ENCODE assay signal across 2 cellular contexts in the genomic region with DNA sequence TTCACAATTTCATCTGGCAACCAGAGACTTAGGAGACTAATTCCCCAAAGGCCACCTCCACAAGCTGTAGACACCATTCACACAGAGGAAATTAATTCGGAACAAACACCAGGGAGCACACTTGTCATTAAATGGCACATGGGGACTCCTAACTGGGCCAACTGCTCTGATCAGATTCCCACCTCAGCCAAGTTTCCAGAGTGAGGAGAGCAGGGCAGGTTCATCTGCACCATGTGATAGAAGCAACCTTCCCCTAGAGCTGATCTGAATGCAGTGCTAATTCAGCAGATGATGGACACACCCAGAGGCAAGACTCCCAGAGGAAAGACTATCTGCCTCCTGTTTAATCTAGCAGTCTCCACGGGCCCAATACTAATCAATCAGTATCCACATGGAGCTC.
TF ChIP-seq lines count a peak whose summit lies in the region.

No MANE protein-coding gene starts in this region.

TF ChIP-seq in endothelial cell of umbilical vein, 7 proteins besides CTCF, POLR2A, EP300 and RAD21 (continued from another document):
- TF ChIP-seq POLR2AphosphoS5 (IDR thresholded peaks at IDR 0.05; ENCODE audit: insufficient read depth, low read depth, low read length) (no peak), JUN (IDR thresholded peaks at IDR 0.05; ENCODE audit: borderline replicate concordance, insufficient read depth, insufficient read length, low read depth) (no peak)
TF ChIP-seq in endothelial cell of umbilical vein: peak in this region for 0.

TF ChIP-seq in GM23338, 12 proteins besides CTCF, POLR2A, EP300 and RAD21 (continued from another document):
- TF ChIP-seq, protein P1, sequence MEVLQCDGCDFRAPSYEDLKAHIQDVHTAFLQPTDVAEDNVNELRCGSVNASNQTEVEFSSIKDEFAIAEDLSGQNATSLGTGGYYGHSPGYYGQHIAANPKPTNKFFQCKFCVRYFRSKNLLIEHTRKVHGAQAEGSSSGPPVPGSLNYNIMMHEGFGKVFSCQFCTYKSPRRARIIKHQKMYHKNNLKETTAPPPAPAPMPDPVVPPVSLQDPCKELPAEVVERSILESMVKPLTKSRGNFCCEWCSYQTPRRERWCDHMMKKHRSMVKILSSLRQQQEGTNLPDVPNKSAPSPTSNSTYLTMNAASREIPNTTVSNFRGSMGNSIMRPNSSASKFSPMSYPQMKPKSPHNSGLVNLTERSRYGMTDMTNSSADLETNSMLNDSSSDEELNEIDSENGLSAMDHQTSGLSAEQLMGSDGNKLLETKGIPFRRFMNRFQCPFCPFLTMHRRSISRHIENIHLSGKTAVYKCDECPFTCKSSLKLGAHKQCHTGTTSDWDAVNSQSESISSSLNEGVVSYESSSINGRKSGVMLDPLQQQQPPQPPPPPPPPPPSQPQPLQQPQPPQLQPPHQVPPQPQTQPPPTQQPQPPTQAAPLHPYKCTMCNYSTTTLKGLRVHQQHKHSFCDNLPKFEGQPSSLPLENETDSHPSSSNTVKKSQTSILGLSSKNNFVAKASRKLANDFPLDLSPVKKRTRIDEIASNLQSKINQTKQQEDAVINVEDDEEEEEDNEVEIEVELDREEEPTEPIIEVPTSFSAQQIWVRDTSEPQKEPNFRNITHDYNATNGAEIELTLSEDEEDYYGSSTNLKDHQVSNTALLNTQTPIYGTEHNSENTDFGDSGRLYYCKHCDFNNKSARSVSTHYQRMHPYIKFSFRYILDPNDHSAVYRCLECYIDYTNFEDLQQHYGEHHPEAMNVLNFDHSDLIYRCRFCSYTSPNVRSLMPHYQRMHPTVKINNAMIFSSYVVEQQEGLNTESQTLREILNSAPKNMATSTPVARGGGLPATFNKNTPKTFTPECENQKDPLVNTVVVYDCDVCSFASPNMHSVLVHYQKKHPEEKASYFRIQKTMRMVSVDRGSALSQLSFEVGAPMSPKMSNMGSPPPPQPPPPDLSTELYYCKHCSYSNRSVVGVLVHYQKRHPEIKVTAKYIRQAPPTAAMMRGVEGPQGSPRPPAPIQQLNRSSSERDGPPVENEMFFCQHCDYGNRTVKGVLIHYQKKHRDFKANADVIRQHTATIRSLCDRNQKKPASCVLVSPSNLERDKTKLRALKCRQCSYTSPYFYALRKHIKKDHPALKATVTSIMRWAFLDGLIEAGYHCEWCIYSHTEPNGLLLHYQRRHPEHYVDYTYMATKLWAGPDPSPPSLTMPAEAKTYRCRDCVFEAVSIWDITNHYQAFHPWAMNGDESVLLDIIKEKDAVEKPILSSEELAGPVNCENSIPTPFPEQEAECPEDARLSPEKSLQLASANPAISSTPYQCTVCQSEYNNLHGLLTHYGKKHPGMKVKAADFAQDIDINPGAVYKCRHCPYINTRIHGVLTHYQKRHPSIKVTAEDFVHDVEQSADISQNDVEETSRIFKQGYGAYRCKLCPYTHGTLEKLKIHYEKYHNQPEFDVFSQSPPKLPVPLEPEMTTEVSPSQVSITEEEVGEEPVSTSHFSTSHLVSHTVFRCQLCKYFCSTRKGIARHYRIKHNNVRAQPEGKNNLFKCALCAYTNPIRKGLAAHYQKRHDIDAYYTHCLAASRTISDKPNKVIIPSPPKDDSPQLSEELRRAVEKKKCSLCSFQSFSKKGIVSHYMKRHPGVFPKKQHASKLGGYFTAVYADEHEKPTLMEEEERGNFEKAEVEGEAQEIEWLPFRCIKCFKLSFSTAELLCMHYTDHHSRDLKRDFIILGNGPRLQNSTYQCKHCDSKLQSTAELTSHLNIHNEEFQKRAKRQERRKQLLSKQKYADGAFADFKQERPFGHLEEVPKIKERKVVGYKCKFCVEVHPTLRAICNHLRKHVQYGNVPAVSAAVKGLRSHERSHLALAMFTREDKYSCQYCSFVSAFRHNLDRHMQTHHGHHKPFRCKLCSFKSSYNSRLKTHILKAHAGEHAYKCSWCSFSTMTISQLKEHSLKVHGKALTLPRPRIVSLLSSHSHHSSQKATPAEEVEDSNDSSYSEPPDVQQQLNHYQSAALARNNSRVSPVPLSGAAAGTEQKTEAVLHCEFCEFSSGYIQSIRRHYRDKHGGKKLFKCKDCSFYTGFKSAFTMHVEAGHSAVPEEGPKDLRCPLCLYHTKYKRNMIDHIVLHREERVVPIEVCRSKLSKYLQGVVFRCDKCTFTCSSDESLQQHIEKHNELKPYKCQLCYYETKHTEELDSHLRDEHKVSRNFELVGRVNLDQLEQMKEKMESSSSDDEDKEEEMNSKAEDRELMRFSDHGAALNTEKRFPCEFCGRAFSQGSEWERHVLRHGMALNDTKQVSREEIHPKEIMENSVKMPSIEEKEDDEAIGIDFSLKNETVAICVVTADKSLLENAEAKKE (CRISPR knock-in tag; IDR thresholded peaks at IDR 0.05): no peak
- TF ChIP-seq, protein P2, sequence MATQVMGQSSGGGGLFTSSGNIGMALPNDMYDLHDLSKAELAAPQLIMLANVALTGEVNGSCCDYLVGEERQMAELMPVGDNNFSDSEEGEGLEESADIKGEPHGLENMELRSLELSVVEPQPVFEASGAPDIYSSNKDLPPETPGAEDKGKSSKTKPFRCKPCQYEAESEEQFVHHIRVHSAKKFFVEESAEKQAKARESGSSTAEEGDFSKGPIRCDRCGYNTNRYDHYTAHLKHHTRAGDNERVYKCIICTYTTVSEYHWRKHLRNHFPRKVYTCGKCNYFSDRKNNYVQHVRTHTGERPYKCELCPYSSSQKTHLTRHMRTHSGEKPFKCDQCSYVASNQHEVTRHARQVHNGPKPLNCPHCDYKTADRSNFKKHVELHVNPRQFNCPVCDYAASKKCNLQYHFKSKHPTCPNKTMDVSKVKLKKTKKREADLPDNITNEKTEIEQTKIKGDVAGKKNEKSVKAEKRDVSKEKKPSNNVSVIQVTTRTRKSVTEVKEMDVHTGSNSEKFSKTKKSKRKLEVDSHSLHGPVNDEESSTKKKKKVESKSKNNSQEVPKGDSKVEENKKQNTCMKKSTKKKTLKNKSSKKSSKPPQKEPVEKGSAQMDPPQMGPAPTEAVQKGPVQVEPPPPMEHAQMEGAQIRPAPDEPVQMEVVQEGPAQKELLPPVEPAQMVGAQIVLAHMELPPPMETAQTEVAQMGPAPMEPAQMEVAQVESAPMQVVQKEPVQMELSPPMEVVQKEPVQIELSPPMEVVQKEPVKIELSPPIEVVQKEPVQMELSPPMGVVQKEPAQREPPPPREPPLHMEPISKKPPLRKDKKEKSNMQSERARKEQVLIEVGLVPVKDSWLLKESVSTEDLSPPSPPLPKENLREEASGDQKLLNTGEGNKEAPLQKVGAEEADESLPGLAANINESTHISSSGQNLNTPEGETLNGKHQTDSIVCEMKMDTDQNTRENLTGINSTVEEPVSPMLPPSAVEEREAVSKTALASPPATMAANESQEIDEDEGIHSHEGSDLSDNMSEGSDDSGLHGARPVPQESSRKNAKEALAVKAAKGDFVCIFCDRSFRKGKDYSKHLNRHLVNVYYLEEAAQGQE (IDR thresholded peaks at IDR 0.05; ENCODE audit: unreplicated experiment): no peak
- TF ChIP-seq, protein P3, sequence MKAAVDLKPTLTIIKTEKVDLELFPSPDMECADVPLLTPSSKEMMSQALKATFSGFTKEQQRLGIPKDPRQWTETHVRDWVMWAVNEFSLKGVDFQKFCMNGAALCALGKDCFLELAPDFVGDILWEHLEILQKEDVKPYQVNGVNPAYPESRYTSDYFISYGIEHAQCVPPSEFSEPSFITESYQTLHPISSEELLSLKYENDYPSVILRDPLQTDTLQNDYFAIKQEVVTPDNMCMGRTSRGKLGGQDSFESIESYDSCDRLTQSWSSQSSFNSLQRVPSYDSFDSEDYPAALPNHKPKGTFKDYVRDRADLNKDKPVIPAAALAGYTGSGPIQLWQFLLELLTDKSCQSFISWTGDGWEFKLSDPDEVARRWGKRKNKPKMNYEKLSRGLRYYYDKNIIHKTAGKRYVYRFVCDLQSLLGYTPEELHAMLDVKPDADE (IDR thresholded peaks at IDR 0.05): no peak
- TF ChIP-seq ZNF331 (CRISPR knock-in tag; IDR thresholded peaks at IDR 0.05; ENCODE audit: low read depth) (no peak), EZH2phosphoT487 (IDR thresholded peaks at IDR 0.05; ENCODE audit: unreplicated experiment) (no peak)
